1 cellular context compared by ENCODE assay signal in genomic region chr17:50079334-50080095, GRCh38.
TF ChIP-seq lines count a peak whose summit lies in the region.

No MANE protein-coding gene starts in this region.

TF ChIP-seq in HepG2, 621 proteins besides CTCF, POLR2A, EP300 and RAD21 (continues in another document):
- peak; percentile 41; the same call in 1 of the 2 replicates for TF ChIP-seq ZNF839 (CRISPR knock-in tag; IDR thresholded peaks at IDR 0.05; ENCODE audit: borderline replicate concordance)
- no peak for TF ChIP-seq ZNF841 (CRISPR knock-in tag; IDR thresholded peaks at IDR 0.05; ENCODE audit: borderline replicate concordance)
- TF ChIP-seq PHF20 (CRISPR knock-in tag; IDR thresholded peaks at IDR 0.05): no peak
- TF ChIP-seq ZNF740 (CRISPR knock-in tag; IDR thresholded peaks at IDR 0.05): 0 out of 2 replicates have a peak, but pooled peaks have one; percentile 60
- TF ChIP-seq ZHX1 (CRISPR knock-in tag; IDR thresholded peaks at IDR 0.05; ENCODE audit: low read depth): 0 out of 2 replicates have a peak, but pooled peaks have one; percentile 42
- TF ChIP-seq ZFY (CRISPR knock-in tag; IDR thresholded peaks at IDR 0.05): peak; percentile 66; the same call in 1 of the 2 replicates
- TF ChIP-seq KDM3A (CRISPR knock-in tag; IDR thresholded peaks at IDR 0.05; ENCODE audit: low read depth): 0 out of 2 replicates have a peak, but pooled peaks have one; percentile 54
- peak; percentile 50; the same call in 1 of the 2 replicates for TF ChIP-seq SALL1 (CRISPR knock-in tag; IDR thresholded peaks at IDR 0.05)
- no peak for TF ChIP-seq MXI1 (IDR thresholded peaks at IDR 0.05; ENCODE audit: borderline replicate concordance, low read depth, low read length)
- TF ChIP-seq, protein P1, sequence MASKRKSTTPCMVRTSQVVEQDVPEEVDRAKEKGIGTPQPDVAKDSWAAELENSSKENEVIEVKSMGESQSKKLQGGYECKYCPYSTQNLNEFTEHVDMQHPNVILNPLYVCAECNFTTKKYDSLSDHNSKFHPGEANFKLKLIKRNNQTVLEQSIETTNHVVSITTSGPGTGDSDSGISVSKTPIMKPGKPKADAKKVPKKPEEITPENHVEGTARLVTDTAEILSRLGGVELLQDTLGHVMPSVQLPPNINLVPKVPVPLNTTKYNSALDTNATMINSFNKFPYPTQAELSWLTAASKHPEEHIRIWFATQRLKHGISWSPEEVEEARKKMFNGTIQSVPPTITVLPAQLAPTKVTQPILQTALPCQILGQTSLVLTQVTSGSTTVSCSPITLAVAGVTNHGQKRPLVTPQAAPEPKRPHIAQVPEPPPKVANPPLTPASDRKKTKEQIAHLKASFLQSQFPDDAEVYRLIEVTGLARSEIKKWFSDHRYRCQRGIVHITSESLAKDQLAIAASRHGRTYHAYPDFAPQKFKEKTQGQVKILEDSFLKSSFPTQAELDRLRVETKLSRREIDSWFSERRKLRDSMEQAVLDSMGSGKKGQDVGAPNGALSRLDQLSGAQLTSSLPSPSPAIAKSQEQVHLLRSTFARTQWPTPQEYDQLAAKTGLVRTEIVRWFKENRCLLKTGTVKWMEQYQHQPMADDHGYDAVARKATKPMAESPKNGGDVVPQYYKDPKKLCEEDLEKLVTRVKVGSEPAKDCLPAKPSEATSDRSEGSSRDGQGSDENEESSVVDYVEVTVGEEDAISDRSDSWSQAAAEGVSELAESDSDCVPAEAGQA (IDR thresholded peaks at IDR 0.05; ENCODE audit: low read depth): no peak
- TF ChIP-seq, protein P1 (CRISPR knock-in tag; IDR thresholded peaks at IDR 0.05; ENCODE audit: borderline replicate concordance): no peak
- TF ChIP-seq ZBTB37 (CRISPR knock-in tag; IDR thresholded peaks at IDR 0.05): no peak
- TF ChIP-seq SCMH1 (CRISPR knock-in tag; IDR thresholded peaks at IDR 0.05; ENCODE audit: borderline replicate concordance): no peak
- peak; percentile 70; the same call in 1 of the 2 replicates for TF ChIP-seq ZNF792 (CRISPR knock-in tag; IDR thresholded peaks at IDR 0.05)
- TF ChIP-seq TP53 (CRISPR knock-in tag; conservative IDR thresholded peaks at IDR 0.05): no peak
- peak; percentile 9; the same call in 1 of the 2 replicates for TF ChIP-seq SMC3 (IDR thresholded peaks at IDR 0.05; ENCODE audit: low read length)
- peak; percentile 72 for TF ChIP-seq REPIN1 (CRISPR knock-in tag; IDR thresholded peaks at IDR 0.05; ENCODE audit: borderline replicate concordance, low read depth)
- TF ChIP-seq ZNF230 (CRISPR knock-in tag; IDR thresholded peaks at IDR 0.05): no peak
- TF ChIP-seq NONO (IDR thresholded peaks at IDR 0.05): no peak
- TF ChIP-seq NONO (CRISPR knock-in tag; conservative IDR thresholded peaks at IDR 0.05): peak; percentile 81
- peak; percentile 71; the same call in 1 of the 2 replicates for TF ChIP-seq PCBP1 (IDR thresholded peaks at IDR 0.05; ENCODE audit: borderline replicate concordance, low read depth, low read length)
- peak; percentile 90 for TF ChIP-seq CBX5 (CRISPR knock-in tag; IDR thresholded peaks at IDR 0.05; ENCODE audit: borderline replicate concordance)
- TF ChIP-seq STAG1 (CRISPR knock-in tag; IDR thresholded peaks at IDR 0.05): peak; percentile 62
- no peak for TF ChIP-seq SNRNP70 (IDR thresholded peaks at IDR 0.05; ENCODE audit: low read depth, low read length)
- TF ChIP-seq THAP7 (CRISPR knock-in tag; IDR thresholded peaks at IDR 0.05): no peak
- TF ChIP-seq TERF1 (CRISPR knock-in tag; IDR thresholded peaks at IDR 0.05): no peak
- TF ChIP-seq ZNF574 (CRISPR knock-in tag; IDR thresholded peaks at IDR 0.05): peak; percentile 58
- peak; percentile 77; the same call in 1 of the 2 replicates for TF ChIP-seq MAX (IDR thresholded peaks at IDR 0.05)
- peak; percentile 60; the same call in 1 of the 2 replicates for TF ChIP-seq HOXA3 (CRISPR knock-in tag; IDR thresholded peaks at IDR 0.05)
- peak; percentile 87 for TF ChIP-seq RBM39 (IDR thresholded peaks at IDR 0.05; ENCODE audit: low read depth, low read length, poor library complexity, severe bottlenecking)
- peak; percentile 92 for TF ChIP-seq CBX1 (IDR thresholded peaks at IDR 0.05; ENCODE audit: low read depth)
- TF ChIP-seq, protein P2, sequence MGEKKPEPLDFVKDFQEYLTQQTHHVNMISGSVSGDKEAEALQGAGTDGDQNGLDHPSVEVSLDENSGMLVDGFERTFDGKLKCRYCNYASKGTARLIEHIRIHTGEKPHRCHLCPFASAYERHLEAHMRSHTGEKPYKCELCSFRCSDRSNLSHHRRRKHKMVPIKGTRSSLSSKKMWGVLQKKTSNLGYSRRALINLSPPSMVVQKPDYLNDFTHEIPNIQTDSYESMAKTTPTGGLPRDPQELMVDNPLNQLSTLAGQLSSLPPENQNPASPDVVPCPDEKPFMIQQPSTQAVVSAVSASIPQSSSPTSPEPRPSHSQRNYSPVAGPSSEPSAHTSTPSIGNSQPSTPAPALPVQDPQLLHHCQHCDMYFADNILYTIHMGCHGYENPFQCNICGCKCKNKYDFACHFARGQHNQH (CRISPR knock-in tag; IDR thresholded peaks at IDR 0.05): peak; percentile 46; the same call in 1 of the 2 replicates
- peak; percentile 95 for TF ChIP-seq ZSCAN22 (CRISPR knock-in tag; IDR thresholded peaks at IDR 0.05)
- no peak for TF ChIP-seq HBP1 (CRISPR knock-in tag; IDR thresholded peaks at IDR 0.05; ENCODE audit: low read depth)
- TF ChIP-seq RCOR2 (CRISPR knock-in tag; IDR thresholded peaks at IDR 0.05): no peak
- TF ChIP-seq HNRNPL (IDR thresholded peaks at IDR 0.05; ENCODE audit: low read depth, low read length): peak; percentile 97
- peak; percentile 67; the same call in 1 of the 2 replicates for TF ChIP-seq ATF2 (CRISPR knock-in tag; IDR thresholded peaks at IDR 0.05)
- TF ChIP-seq GABPB1 (CRISPR knock-in tag; IDR thresholded peaks at IDR 0.05): peak; percentile 46
- 0 out of 2 replicates have a peak, but pooled peaks have one; percentile 36 for TF ChIP-seq ZNF562 (CRISPR knock-in tag; IDR thresholded peaks at IDR 0.05; ENCODE audit: borderline replicate concordance)
- peak; percentile 77; the same call in 1 of the 2 replicates for TF ChIP-seq ZNF580 (CRISPR knock-in tag; IDR thresholded peaks at IDR 0.05; ENCODE audit: borderline replicate concordance, low read depth)
